Comparison of ENCODE assay signal across 13 cellular contexts in the genomic region with DNA sequence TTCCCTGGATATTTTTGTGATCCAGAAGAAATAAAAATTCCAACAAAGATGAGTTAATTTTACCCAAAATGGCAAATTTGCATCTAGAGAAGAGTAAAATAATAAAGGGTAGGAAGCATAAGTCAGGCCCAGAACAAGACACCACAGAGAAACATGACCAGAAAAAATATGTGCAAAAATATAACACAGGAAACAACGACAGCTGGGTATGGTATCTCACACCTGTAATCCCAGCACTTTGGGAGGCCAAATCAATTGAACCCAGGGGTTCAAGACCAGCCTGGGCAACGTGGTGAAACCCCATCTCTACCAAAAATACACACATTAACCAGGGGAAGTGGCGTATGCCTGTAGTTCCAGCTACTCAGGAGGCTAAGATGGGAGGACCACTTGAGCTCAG.
"Had no signal": no experiment of that assay in that cellular context is flagged by ENCODE, and none has a peak within 500 bp of the region (broad histone marks: within the 10 kb centered on the region; RNA-seq: fewer than 3 reads in every experiment).

No MANE protein-coding gene starts in this region.

- H3K4me1 Mint-ChIP-seq: WTC11 had no signal

- H3K4me3 Mint-ChIP-seq: activated CD4-positive, alpha-beta T cell treated with anti-CD3 and anti-CD28 coated beads, Interleukin-2, amount 10 ng/mL, durations not matched to agents 24 days and 14 days; activated naive CD8-positive, alpha-beta T cell treated with anti-CD3 and anti-CD28 coated beads, Interleukin-2, amount 10 ng/mL, durations not matched to agents 7 days and 5 days; T-helper 17 cell; WTC11 had no signal

- DNase-seq: activated CD4-positive, alpha-beta T cell treated with anti-CD3 and anti-CD28 coated beads, Interleukin-2, amount 10 ng/mL, durations not matched to agents 24 days and 14 days; activated CD8-positive, alpha-beta memory T cell treated with anti-CD3 and anti-CD28 coated beads for 24 hours; activated naive CD8-positive, alpha-beta T cell treated with anti-CD3 and anti-CD28 coated beads, Interleukin-2, amount 10 ng/mL, durations not matched to agents 7 days and 5 days; anterior cingulate cortex; dermis blood vessel endothelial cell; islet precursor cell; naive B cell; posterior cingulate gyrus; retina; stimulated activated naive CD4-positive, alpha-beta T cell; T-helper 17 cell; transverse colon had no signal

- H3K9me3 Mint-ChIP-seq: activated CD4-positive, alpha-beta T cell treated with anti-CD3 and anti-CD28 coated beads, Interleukin-2, amount 10 ng/mL, durations not matched to agents 24 days and 14 days; activated naive CD8-positive, alpha-beta T cell treated with anti-CD3 and anti-CD28 coated beads, Interleukin-2, amount 10 ng/mL, durations not matched to agents 7 days and 5 days; naive B cell; WTC11 had no signal

- H3K27ac Mint-ChIP-seq: activated CD4-positive, alpha-beta T cell treated with anti-CD3 and anti-CD28 coated beads, Interleukin-2, amount 10 ng/mL, durations not matched to agents 24 days and 14 days; WTC11 had no signal

- H3K27me3 Mint-ChIP-seq: activated CD4-positive, alpha-beta T cell treated with anti-CD3 and anti-CD28 coated beads, Interleukin-2, amount 10 ng/mL, durations not matched to agents 24 days and 14 days; activated naive CD8-positive, alpha-beta T cell treated with anti-CD3 and anti-CD28 coated beads, Interleukin-2, amount 10 ng/mL, durations not matched to agents 7 days and 5 days; naive B cell; T-helper 17 cell had no signal

- ATAC-seq: T-helper 17 cell, WTC11 had no signal
